2 cellular contexts compared by ENCODE assay signal in the genomic region with DNA sequence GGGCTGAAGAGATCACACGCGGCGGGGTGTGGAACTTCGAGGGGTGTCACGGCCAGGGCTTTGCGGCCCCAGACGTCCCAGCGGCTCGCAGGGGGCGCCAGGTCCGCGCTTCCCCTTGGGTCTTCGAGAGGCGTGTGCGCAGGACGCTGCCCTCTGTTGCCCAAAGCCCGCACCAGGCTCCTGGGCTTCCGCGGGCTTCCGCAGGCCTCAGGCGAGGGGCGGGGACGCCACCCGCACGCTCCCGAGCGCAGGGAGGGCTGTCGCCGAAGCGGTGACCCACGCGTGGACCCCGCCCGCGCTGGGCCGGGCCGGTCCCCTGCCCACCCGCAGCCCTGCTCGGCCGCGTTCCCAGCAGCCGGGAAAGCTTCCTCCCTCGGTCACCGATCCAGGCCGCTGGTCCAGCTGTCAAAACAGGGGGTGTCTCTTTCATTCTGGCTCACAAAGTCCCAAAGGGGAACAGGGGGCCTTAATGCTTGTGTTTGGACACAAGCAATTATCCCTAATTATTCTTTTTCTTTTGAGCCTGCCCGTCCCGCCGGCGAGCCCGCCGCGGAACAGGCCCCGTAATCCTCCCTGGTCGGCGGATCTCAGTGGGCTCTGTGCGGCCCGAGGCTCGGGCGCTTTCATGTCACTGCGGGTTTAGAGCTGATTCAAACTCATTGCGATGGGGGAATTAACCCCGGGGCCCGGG.
TF ChIP-seq lines count a peak whose summit lies in the region.

No MANE protein-coding gene starts in this region.

TF ChIP-seq in IMR-90, 13 proteins besides CTCF, POLR2A, EP300 and RAD21 (continued from another document):
- TF ChIP-seq, protein P1, sequence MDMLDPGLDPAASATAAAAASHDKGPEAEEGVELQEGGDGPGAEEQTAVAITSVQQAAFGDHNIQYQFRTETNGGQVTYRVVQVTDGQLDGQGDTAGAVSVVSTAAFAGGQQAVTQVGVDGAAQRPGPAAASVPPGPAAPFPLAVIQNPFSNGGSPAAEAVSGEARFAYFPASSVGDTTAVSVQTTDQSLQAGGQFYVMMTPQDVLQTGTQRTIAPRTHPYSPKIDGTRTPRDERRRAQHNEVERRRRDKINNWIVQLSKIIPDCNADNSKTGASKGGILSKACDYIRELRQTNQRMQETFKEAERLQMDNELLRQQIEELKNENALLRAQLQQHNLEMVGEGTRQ (IDR thresholded peaks at IDR 0.05; ENCODE audit: low read depth, low read length): no peak
- TF ChIP-seq ELK1 (IDR thresholded peaks at IDR 0.05; ENCODE audit: borderline replicate concordance, low read depth, low read length) (no peak), MAFK (IDR thresholded peaks at IDR 0.05; ENCODE audit: low read depth, low read length) (no peak), CEBPB (IDR thresholded peaks at IDR 0.05; ENCODE audit: low read depth, low read length) (no peak), RCOR1 (IDR thresholded peaks at IDR 0.05; ENCODE audit: insufficient replicate concordance, low read length) (no peak), MAZ (IDR thresholded peaks at IDR 0.05; ENCODE audit: borderline replicate concordance, low read depth, low read length) (no peak), BHLHE40 (IDR thresholded peaks at IDR 0.05; ENCODE audit: low read depth, low read length) (no peak), FOS (IDR thresholded peaks at IDR 0.05; ENCODE audit: low read depth, low read length) (no peak), MXI1 (IDR thresholded peaks at IDR 0.05; ENCODE audit: borderline replicate concordance, low read depth, low read length) (no peak)

TF ChIP-seq in HEK293T, 16 proteins besides CTCF, POLR2A, EP300 and RAD21 (continued from another document):
- TF ChIP-seq PKNOX1 (IDR thresholded peaks at IDR 0.05) (no peak), SP1 (IDR thresholded peaks at IDR 0.05) (no peak), TARDBP (IDR thresholded peaks at IDR 0.05) (no peak)
